16 cellular contexts compared by ENCODE assay signal in the genomic region with DNA sequence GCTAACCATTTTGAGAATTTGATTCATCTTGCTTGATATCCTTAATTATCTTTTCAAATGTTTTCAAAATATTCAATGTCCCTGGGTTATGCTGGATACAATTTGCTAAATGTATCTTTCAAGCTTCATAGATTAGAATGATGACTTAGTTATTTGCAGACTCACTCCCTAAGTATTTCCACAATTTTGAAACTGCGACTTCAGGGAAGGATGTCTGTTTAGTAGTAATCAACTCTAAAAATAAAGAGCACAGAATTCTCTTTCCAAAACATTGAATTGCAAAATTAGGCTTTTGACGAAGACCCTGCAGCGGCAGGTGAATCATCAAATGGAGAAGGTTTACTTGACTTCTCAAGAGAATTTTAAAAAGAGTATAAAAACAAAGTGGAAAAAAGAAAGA. TPM values are rescaled to one million over a fixed set of nuclear protein-coding genes. Genes with fewer than 3 reads are reported as not detected.
"Had no signal": no experiment of that assay in that cellular context is flagged by ENCODE, and none has a peak within 500 bp of the region (broad histone marks: within the 10 kb centered on the region; RNA-seq: fewer than 3 reads in every experiment).

No MANE protein-coding gene starts in this region.

- H3K36me3 Mint-ChIP-seq: activated naive CD8-positive, alpha-beta T cell treated with anti-CD3 and anti-CD28 coated beads for 36 hours; natural killer cell treated with Interleukin-12 subunit alpha and Interleukin-12 subunit beta and Interleukin-15 and Interleukin-18, amount 100 ng/mL, for 72 hours had no signal

- H3K9me3 ChIP-seq: vagina had no signal

- H3K4me3 ChIP-seq: coronary artery, vagina had no signal

- H3K4me3 Mint-ChIP-seq: activated naive CD8-positive, alpha-beta T cell treated with anti-CD3 and anti-CD28 coated beads for 36 hours; natural killer cell treated with Interleukin-12 subunit alpha and Interleukin-12 subunit beta and Interleukin-15 and Interleukin-18, amount 100 ng/mL, for 72 hours had no signal

- ATAC-seq: natural killer cell treated with Interleukin-12 subunit alpha and Interleukin-12 subunit beta and Interleukin-15 and Interleukin-18, amount 100 ng/mL, for 72 hours had no signal

- H3K4me1 ChIP-seq: vagina had no signal

- H3K27ac ChIP-seq: coronary artery, epithelial cell of prostate, vagina had no signal

- DNase-seq: activated CD4-positive, alpha-beta T cell treated with anti-CD3 and anti-CD28 coated beads, Interleukin-2, amount 50 U/mL, for 4 hours; activated gamma-delta T cell treated with Interleukin-2 at 50 U/mL for 16 hours; activated naive CD8-positive, alpha-beta T cell treated with anti-CD3 and anti-CD28 coated beads for 36 hours; activated T-cell treated with anti-CD3 and anti-CD28 coated beads, Interleukin-2, amount 50 U/mL, for 48 hours; aorta; effector memory CD4-positive, alpha-beta T cell; foreskin fibroblast; occipital lobe; stimulated activated CD4-positive, alpha-beta T cell treated with anti-CD3 and anti-CD28 coated beads, Interleukin-4, amount 100 ng/mL, for 24 hours; T-helper 2 cell had no signal

- H3K9me3 Mint-ChIP-seq: activated naive CD8-positive, alpha-beta T cell treated with anti-CD3 and anti-CD28 coated beads for 36 hours had no signal

- H3K27me3 ChIP-seq: vagina had no signal

- H3K36me3 ChIP-seq: vagina had no signal

RNA-seq across cellular contexts. Expression of gene RGS1, which starts 14.2 kb away (rescaled TPM):
- total RNA-seq: lung microvascular endothelial cell, pulmonary artery endothelial cell had no signal

RNA-seq across cellular contexts. Expression of gene RGS13, which starts 46.1 kb away (rescaled TPM):
- total RNA-seq: activated naive CD8-positive, alpha-beta T cell treated with anti-CD3 and anti-CD28 coated beads for 36 hours; lung microvascular endothelial cell; occipital lobe; pulmonary artery endothelial cell had no signal
